Comparison of ENCODE assay signal across 9 cellular contexts in genomic region chr4:122733805-122734155, GRCh38. TPM values are rescaled to one million over a fixed set of nuclear protein-coding genes. Genes with fewer than 3 reads are reported as not detected.
A peak's percentile ranks its signal among the peaks of the same experiment; 100 is the strongest.
DNase-seq lines count a peak whose midpoint lies in the region; ATAC-seq and TF ChIP-seq lines count a peak whose summit lies in the region.
"Had no signal": no experiment of that assay in that cellular context is flagged by ENCODE, and none has a peak within 500 bp of the region (broad histone marks: within the 10 kb centered on the region; RNA-seq: fewer than 3 reads in every experiment).

No MANE protein-coding gene starts in this region.

- H3K4me1 ChIP-seq in left ventricle myocardium inferior (peaks cover 42% of the 10 kb centered on the region), adipocyte (ENCODE audit: control insufficient read depth, insufficient read depth, low read length) (peaks cover 25% of the 10 kb centered on the region)

- no peak for ATAC-seq in Right ventricle myocardium inferior
- ATAC-seq in HG02588 (IDR thresholded peaks at IDR 0.05; ENCODE audit: unreplicated experiment), result no peak
- ATAC-seq in GM21381 (IDR thresholded peaks at IDR 0.05; ENCODE audit: unreplicated experiment), result no peak

- peak overlapping the region; percentile 95 for H3K9ac ChIP-seq in adipocyte (ENCODE audit: low read length)

- H3K27ac Mint-ChIP-seq in type B pancreatic cell, result peak overlapping the region; percentile 95

- H3K36me3 ChIP-seq in left ventricle myocardium inferior (no peaks in the 10 kb centered on the region), adipocyte (ENCODE audit: control insufficient read depth, insufficient read depth, low read length, severe bottlenecking) (no peaks in the 10 kb centered on the region)

- H3K9me3 Mint-ChIP-seq in type B pancreatic cell, result no peaks in the 10 kb centered on the region

- TF ChIP-seq CTCF in left ventricle myocardium inferior (IDR thresholded peaks at IDR 0.05; ENCODE audit: borderline replicate concordance) (no peak), type B pancreatic cell (conservative IDR thresholded peaks at IDR 0.05) (no peak)

- H3K4me3 ChIP-seq in left ventricle myocardium inferior (peak overlapping the region; percentile 88), adipocyte (ENCODE audit: low read length) (peak overlapping the region; percentile 99)

- peaks cover 13% of the 10 kb centered on the region for H3K4me1 Mint-ChIP-seq in type B pancreatic cell (ENCODE audit: unreplicated experiment)

- H3K27me3 Mint-ChIP-seq in type B pancreatic cell, result no peaks in the 10 kb centered on the region

- no peaks in the 10 kb centered on the region for H3K27me3 ChIP-seq in left ventricle myocardium inferior (ENCODE audit: low read depth)
- no peaks in the 10 kb centered on the region for H3K27me3 ChIP-seq in adipocyte (replicated peaks; ENCODE audit: control insufficient read depth, insufficient read depth, low read length)

- intact Hi-C loops in left ventricle myocardium inferior (cut with micrococcal nuclease) (no loop called here), Right ventricle myocardium inferior (cut with DNase I) (no loop called here)

- H3K4me3 Mint-ChIP-seq in type B pancreatic cell, result peak overlapping the region; percentile 97

- DNase-seq in left ventricle myocardium inferior (no peak), Right ventricle myocardium inferior (ENCODE audit: missing footprints) (no peak), adipocyte (ENCODE audit: low read depth) (no peak), kidney tubule cell (ENCODE audit: low spot score) (peak; percentile 86), type B pancreatic cell (ENCODE audit: extremely low spot score, unreplicated experiment) (no peak)
- DNase-seq in activated CD8-positive, alpha-beta memory T cell treated with anti-CD3 and anti-CD28 coated beads, Interleukin-2, amount 50 U/mL, for 48 hours, result no peak
- DNase-seq: stimulated activated CD4-positive, alpha-beta T cell treated with anti-CD3 and anti-CD28 coated beads, Interleukin-12 subunit alpha, Interleukin-12 subunit beta, amount 100 ng/mL, for 4 hours had no signal

- no peak overlapping the region for H3K27ac ChIP-seq in left ventricle myocardium inferior (replicated peaks)

- peaks cover 7% of the 10 kb centered on the region for H3K36me3 Mint-ChIP-seq in type B pancreatic cell

- peaks cover 10% of the 10 kb centered on the region for H3K9me3 ChIP-seq in left ventricle myocardium inferior (replicated peaks)
- peaks cover 6% of the 10 kb centered on the region for H3K9me3 ChIP-seq in adipocyte (ENCODE audit: control insufficient read depth, low read length)

RNA-seq across cellular contexts. Expression of gene BBS12, which starts 1.3 kb away (rescaled TPM):
- total RNA-seq in left ventricle myocardium inferior (5.4 TPM), Right ventricle myocardium inferior (6.8 TPM), type B pancreatic cell (ENCODE audit: low replicate concordance) (3.8 and 4.5 TPM in 2 replicates)
